Comparison of ENCODE assay signal across 2 cellular contexts in genomic region chr3:38907426-38907825, GRCh38.
TF ChIP-seq lines count a peak whose summit lies in the region.

No MANE protein-coding gene starts in this region.

TF ChIP-seq in IMR-90, 13 proteins besides CTCF, POLR2A, EP300 and RAD21 (continued from another document):
- TF ChIP-seq, protein P1, sequence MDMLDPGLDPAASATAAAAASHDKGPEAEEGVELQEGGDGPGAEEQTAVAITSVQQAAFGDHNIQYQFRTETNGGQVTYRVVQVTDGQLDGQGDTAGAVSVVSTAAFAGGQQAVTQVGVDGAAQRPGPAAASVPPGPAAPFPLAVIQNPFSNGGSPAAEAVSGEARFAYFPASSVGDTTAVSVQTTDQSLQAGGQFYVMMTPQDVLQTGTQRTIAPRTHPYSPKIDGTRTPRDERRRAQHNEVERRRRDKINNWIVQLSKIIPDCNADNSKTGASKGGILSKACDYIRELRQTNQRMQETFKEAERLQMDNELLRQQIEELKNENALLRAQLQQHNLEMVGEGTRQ (IDR thresholded peaks at IDR 0.05; ENCODE audit: low read depth, low read length): no peak
- TF ChIP-seq CHD1 (IDR thresholded peaks at IDR 0.05; ENCODE audit: low read depth, low read length) (no peak), FOS (IDR thresholded peaks at IDR 0.05; ENCODE audit: low read depth, low read length) (no peak), RFX5 (IDR thresholded peaks at IDR 0.05; ENCODE audit: low read depth, low read length) (no peak), MAFK (IDR thresholded peaks at IDR 0.05; ENCODE audit: low read depth, low read length) (no peak), CEBPB (IDR thresholded peaks at IDR 0.05; ENCODE audit: low read depth, low read length) (no peak), MXI1 (IDR thresholded peaks at IDR 0.05; ENCODE audit: borderline replicate concordance, low read depth, low read length) (no peak)

TF ChIP-seq in WTC11, 78 proteins besides CTCF, POLR2A, EP300 and RAD21 (continued from another document):
- TF ChIP-seq STAT6 (CRISPR knock-in tag; conservative IDR thresholded peaks at IDR 0.05; ENCODE audit: low read depth): no peak
- no peak for TF ChIP-seq PRDM15 (CRISPR knock-in tag; IDR thresholded peaks at IDR 0.05)
- TF ChIP-seq ZNF532 (CRISPR knock-in tag; IDR thresholded peaks at IDR 0.05; ENCODE audit: borderline replicate concordance): no peak
- TF ChIP-seq ZNF219 (CRISPR knock-in tag; IDR thresholded peaks at IDR 0.05; ENCODE audit: borderline replicate concordance): no peak
- TF ChIP-seq FOXK1 (CRISPR knock-in tag; IDR thresholded peaks at IDR 0.05): no peak
- no peak for TF ChIP-seq ZNF121 (CRISPR knock-in tag; IDR thresholded peaks at IDR 0.05)
